ENCODE assay signal across 8 cellular contexts in the genomic region with DNA sequence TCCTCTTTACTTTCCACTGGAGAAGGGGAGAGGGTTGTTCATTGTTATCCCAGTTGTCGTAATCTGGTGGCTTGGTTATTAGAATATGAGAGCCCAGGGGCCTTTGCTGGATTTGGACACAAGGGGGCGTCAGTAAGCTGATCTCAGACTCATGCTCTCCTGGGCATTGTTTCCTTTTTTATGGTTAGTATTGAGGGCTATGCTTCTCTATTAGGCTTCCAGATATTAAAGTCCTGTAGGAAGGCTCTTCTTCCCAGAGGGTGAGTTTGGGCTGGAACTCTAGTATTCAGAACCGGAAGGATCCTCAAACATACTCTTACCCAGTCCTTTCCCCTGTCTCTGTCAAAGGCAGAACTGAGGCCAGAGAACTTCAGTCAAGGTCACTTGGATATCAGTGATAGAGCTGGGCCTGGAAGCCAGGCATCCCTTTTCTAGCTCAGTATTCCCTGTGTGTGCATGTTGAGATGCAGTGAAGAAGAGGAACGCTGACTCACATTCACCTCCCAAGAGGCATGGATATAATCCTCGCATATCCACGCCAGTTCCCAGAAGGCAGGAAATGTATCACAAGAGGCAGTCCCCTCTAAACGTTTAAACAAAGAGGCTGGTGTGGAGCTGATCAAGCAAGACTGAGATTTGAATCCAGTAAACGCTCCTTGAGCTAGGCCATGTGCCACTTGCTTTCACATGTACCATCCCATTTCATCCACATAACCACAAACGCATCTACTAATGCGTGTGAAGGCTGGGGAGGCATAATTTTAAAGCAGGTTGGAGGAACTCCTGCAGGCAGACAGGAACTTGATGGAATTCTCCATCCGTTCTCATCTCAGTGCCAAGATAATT. TPM values are rescaled to one million over a fixed set of nuclear protein-coding genes. Genes with fewer than 3 reads are reported as not detected.
A peak's percentile ranks its signal among the peaks of the same experiment; 100 is the strongest.
DNase-seq lines count a peak whose midpoint lies in the region; ATAC-seq and TF ChIP-seq lines count a peak whose summit lies in the region.

No MANE protein-coding gene starts in this region.

- H3K18ac ChIP-seq in trophoblast cell (ENCODE audit: low read length) = no peak overlapping the region

- peaks cover 39% of the 10 kb centered on the region for H3K36me3 ChIP-seq in RWPE2 (ENCODE audit: low read depth)
- peaks cover 50 to 64% of the 10 kb centered on the region in 2 experiments for H3K36me3 ChIP-seq in trophoblast cell (ENCODE audit: control insufficient read depth in 1 of 2, insufficient read depth in 2 of 2, low read length in 2 of 2)

- no peak overlapping the region for H4K91ac ChIP-seq in trophoblast cell (ENCODE audit: low read depth, low read length)

- no peak overlapping the region for H3K23ac ChIP-seq in trophoblast cell (ENCODE audit: low read length)

- H3K9me3 Mint-ChIP-seq in activated naive CD4-positive, alpha-beta T cell treated with anti-CD3 and anti-CD28 coated beads for 36 hours = no peaks in the 10 kb centered on the region
- H3K9me3 Mint-ChIP-seq in type B pancreatic cell = no peaks in the 10 kb centered on the region

- no peak overlapping the region for H3K4ac ChIP-seq in trophoblast cell (ENCODE audit: low read depth, low read length)

- H3K79me2 ChIP-seq in trophoblast cell (ENCODE audit: control insufficient read depth, insufficient read depth, low read length, poor library complexity) = no peaks in the 10 kb centered on the region

- intact Hi-C loops in activated naive CD4-positive, alpha-beta T cell treated with anti-CD3 and anti-CD28 coated beads for 36 hours (cut with micrococcal nuclease) = loop anchor here (1.0 to 5.0 kb wide), 6 partner anchors 78 to 361 kb away; a partner anchor contains a TSS

- H3K4me3 Mint-ChIP-seq in activated naive CD4-positive, alpha-beta T cell treated with anti-CD3 and anti-CD28 coated beads for 36 hours = no peak overlapping the region
- no peak overlapping the region for H3K4me3 Mint-ChIP-seq in type B pancreatic cell

- TF ChIP-seq CTCF in RWPE2 (IDR thresholded peaks at IDR 0.05; ENCODE audit: poor library complexity, severe bottlenecking) (peak; percentile 80), type B pancreatic cell (conservative IDR thresholded peaks at IDR 0.05) (peak; percentile 94)

- no peak overlapping the region for H4K8ac ChIP-seq in trophoblast cell (ENCODE audit: low read depth, low read length)

- H3K9ac ChIP-seq in trophoblast cell (ENCODE audit: low read length) = no peak overlapping the region

- CTCF ChIA-PET in activated naive CD4-positive, alpha-beta T cell treated with anti-CD3 and anti-CD28 coated beads for 36 hours (lab: Charles Lee) = interaction anchor here (0.5 to 3.2 kb wide), 11 partner anchors 15 to 403 kb away, joined by 3 to 19 read pairs (median 4); a partner anchor contains a TSS

- no peaks in the 10 kb centered on the region for H3K9me3 ChIP-seq in RWPE2 (ENCODE audit: severe bottlenecking)
- no peaks in the 10 kb centered on the region for H3K9me3 ChIP-seq in trophoblast cell (ENCODE audit: insufficient read depth, low read depth, low read length)

- no peaks in the 10 kb centered on the region for H3K4me1 Mint-ChIP-seq in activated naive CD4-positive, alpha-beta T cell treated with anti-CD3 and anti-CD28 coated beads for 36 hours (ENCODE audit: low read depth)
- H3K4me1 Mint-ChIP-seq in type B pancreatic cell (ENCODE audit: unreplicated experiment) = peaks cover 6% of the 10 kb centered on the region

- H3K4me3 ChIP-seq in RWPE2 (ENCODE audit: severe bottlenecking) = no peak overlapping the region
- H3K4me3 ChIP-seq in trophoblast cell (ENCODE audit: low read depth, low read length) = no peak overlapping the region

- H3K27ac Mint-ChIP-seq in activated naive CD4-positive, alpha-beta T cell treated with anti-CD3 and anti-CD28 coated beads for 36 hours = no peak overlapping the region
- H3K27ac Mint-ChIP-seq in type B pancreatic cell = peak overlapping the region; percentile 42

- ATAC-seq in RWPE2 (ENCODE audit: low read depth) (peak; percentile 48; the same call in 1 of the 3 replicates), GM21825 (IDR thresholded peaks at IDR 0.05; ENCODE audit: unreplicated experiment) (no peak)

- H3K14ac ChIP-seq in trophoblast cell (ENCODE audit: low read length) = no peak overlapping the region

- H2BK5ac ChIP-seq in trophoblast cell (ENCODE audit: low read depth, low read length, poor library complexity) = no peak overlapping the region

- no CpG with 5 or more reads among the region's 11 CpGs for WGBS in trophoblast cell (ENCODE audit: extremely low coverage, insufficient coverage, insufficient read length)

- H3K27ac ChIP-seq in RWPE2 (ENCODE audit: poor library complexity, severe bottlenecking) (no peak overlapping the region), trophoblast cell (ENCODE audit: low read depth, low read length) (no peak overlapping the region)

- no peak overlapping the region for H4K12ac ChIP-seq in trophoblast cell (ENCODE audit: low read depth, low read length)

- no peak overlapping the region for H3K4me2 ChIP-seq in trophoblast cell (ENCODE audit: low read length)

- H3K4me1 ChIP-seq in RWPE2 (ENCODE audit: insufficient read depth, poor library complexity, severe bottlenecking) (no peaks in the 10 kb centered on the region), trophoblast cell (ENCODE audit: control insufficient read depth in 1 of 2, insufficient read depth in 2 of 2, low read length in 2 of 2) (no peaks in the 10 kb centered on the region)

- DNase-seq in DMS 273 (lab: John Stamatoyannopoulos, UW; ENCODE audit: unreplicated experiment) (peak; percentile 76), KBM-7 (peak; percentile 72), RWPE2 (ENCODE audit: low spot score) (no peak), glomerular visceral epithelial cell (ENCODE audit: extremely low spot score) (peak; percentile 49), trophoblast cell (peak; percentile 45 to 72), type B pancreatic cell (ENCODE audit: extremely low spot score, unreplicated experiment) (no peak)
- peak; percentile 77 for DNase-seq in activated naive CD4-positive, alpha-beta T cell treated with anti-CD3 and anti-CD28 coated beads for 36 hours

- no peaks in the 10 kb centered on the region for H3K27me3 Mint-ChIP-seq in activated naive CD4-positive, alpha-beta T cell treated with anti-CD3 and anti-CD28 coated beads for 36 hours (ENCODE audit: low read depth)
- H3K27me3 Mint-ChIP-seq in type B pancreatic cell = no peaks in the 10 kb centered on the region

- H2AK5ac ChIP-seq in trophoblast cell (ENCODE audit: low read length) = no peak overlapping the region

- no peak overlapping the region for H2AFZ ChIP-seq in trophoblast cell (ENCODE audit: insufficient read depth, low read length, poor library complexity)

- no peaks in the 10 kb centered on the region for H3K79me1 ChIP-seq in trophoblast cell (ENCODE audit: low read length)

- H2BK12ac ChIP-seq in trophoblast cell (ENCODE audit: low read length) = no peak overlapping the region

- in situ Hi-C loops in KBM-7 (cut with MboI; ENCODE audit: low pct_unique_long_range_greater_than_20kb, low sequenced_read_pairs) = no loop called here

- H3K27me3 ChIP-seq in RWPE2 (ENCODE audit: insufficient read depth, poor library complexity, severe bottlenecking) = no peaks in the 10 kb centered on the region
- H3K27me3 ChIP-seq in trophoblast cell (ENCODE audit: insufficient read depth, low read length) = no peaks in the 10 kb centered on the region

- H2BK120ac ChIP-seq in trophoblast cell (ENCODE audit: insufficient read depth, low read length, poor library complexity) = no peak overlapping the region

- peaks cover 19% of the 10 kb centered on the region for H3K36me3 Mint-ChIP-seq in activated naive CD4-positive, alpha-beta T cell treated with anti-CD3 and anti-CD28 coated beads for 36 hours (ENCODE audit: low read depth)
- peaks cover 19% of the 10 kb centered on the region for H3K36me3 Mint-ChIP-seq in type B pancreatic cell

RNA-seq across cellular contexts. Expression of a gene that starts 41.6 kb away (rescaled TPM):
- total RNA-seq in activated naive CD4-positive, alpha-beta T cell treated with anti-CD3 and anti-CD28 coated beads for 36 hours = 10 to 100 TPM; 26.2 to 26.6 TPM
- polyA plus RNA-seq in trophoblast cell (2013) = 21.3 and 22.4 TPM in 2 replicates
- total RNA-seq in type B pancreatic cell (ENCODE audit: low replicate concordance) = 41.3 and 41.8 TPM in 2 replicates

RNA-seq across cellular contexts. Expression of a gene that starts 41.9 kb away (rescaled TPM):
- total RNA-seq in activated naive CD4-positive, alpha-beta T cell treated with anti-CD3 and anti-CD28 coated beads for 36 hours = 10 to 100 TPM; 31.1 to 33.4 TPM
- polyA plus RNA-seq in trophoblast cell (2013) = 105 and 107 TPM in 2 replicates
- 47.4 and 47.5 TPM in 2 replicates for total RNA-seq in type B pancreatic cell (ENCODE audit: low replicate concordance)

RNA-seq across cellular contexts. Expression of a gene that starts 54.3 kb away (rescaled TPM):
- 10 to 100 TPM; 43.8 to 44.9 TPM for total RNA-seq in activated naive CD4-positive, alpha-beta T cell treated with anti-CD3 and anti-CD28 coated beads for 36 hours
- 21.0 and 23.1 TPM in 2 replicates for polyA plus RNA-seq in trophoblast cell (2013)
- total RNA-seq in type B pancreatic cell (ENCODE audit: low replicate concordance) = 38.1 and 39.0 TPM in 2 replicates

RNA-seq across cellular contexts. Expression of a gene that starts 54.6 kb away (rescaled TPM):
- total RNA-seq in activated naive CD4-positive, alpha-beta T cell treated with anti-CD3 and anti-CD28 coated beads for 36 hours = 10 to 100 TPM; 19.8 to 20.2 TPM
- 28.5 and 28.6 TPM in 2 replicates for polyA plus RNA-seq in trophoblast cell (2013)
- 27.0 and 28.1 TPM in 2 replicates for total RNA-seq in type B pancreatic cell (ENCODE audit: low replicate concordance)

Comparison
In these comparisons a context has a peak if more than half of its experiments do, and no peak if none do; other contexts are left out.
1. DNase-seq: peak in DMS 273 (single experiment), KBM-7 (single experiment), activated naive CD4-positive, alpha-beta T cell treated with anti-CD3 and anti-CD28 coated beads for 36 hours (single experiment), glomerular visceral epithelial cell (single experiment) and trophoblast cell (2 of 2); none in RWPE2 (single experiment) and type B pancreatic cell (single experiment).